In genomic region chr6:42378125-42378524, GRCh38 we compare ENCODE assay signal across 15 cellular contexts.
DNase-seq lines count a peak whose midpoint lies in the region; ATAC-seq, FAIRE-seq and TF ChIP-seq lines count a peak whose summit lies in the region.
"Had no signal": no experiment of that assay in that cellular context is flagged by ENCODE, and none has a peak within 500 bp of the region (broad histone marks: within the 10 kb centered on the region; RNA-seq: fewer than 3 reads in every experiment).

No MANE protein-coding gene starts in this region.

- H3K9me3 ChIP-seq in GM12878 (replicated peaks; ENCODE audit: control insufficient read depth, insufficient read depth, low read length), result no peaks in the 10 kb centered on the region
- H3K9me3 ChIP-seq: thoracic aorta had no signal

- no peak overlapping the region for H3K4me3 ChIP-seq in GM12878
- H3K4me3 ChIP-seq in GM23338, result no peak overlapping the region
- H3K4me3 ChIP-seq: PC-9, thoracic aorta had no signal

- in situ Hi-C loops in GM12878 (cut with MboI), result no loop called here

- WGBS in GM12878 (ENCODE audit: insufficient coverage, insufficient replicate concordance, low lambda C conversion rate, missing lambda C conversion rate), result 0% methylated on average over 5 of the region's 5 CpGs

- peaks cover 37% of the 10 kb centered on the region for H3K4me1 ChIP-seq in GM12878 (ENCODE audit: control insufficient read depth, insufficient read depth, low read length)
- H3K4me1 ChIP-seq in GM23338 (ENCODE audit: insufficient read depth), result peaks cover 8% of the 10 kb centered on the region

- H3K36me3 ChIP-seq in GM12878 (ENCODE audit: control insufficient read depth in 2 of 2, insufficient read depth in 2 of 2, low read length in 1 of 2), result no peaks in the 10 kb centered on the region; a peak in 1 of 4 replicates
- no peaks in the 10 kb centered on the region for H3K36me3 ChIP-seq in GM23338 (ENCODE audit: insufficient read depth)
- H3K36me3 ChIP-seq: thoracic aorta had no signal

- H3K27me3 ChIP-seq in GM12878 (replicated peaks in 1 of 2; ENCODE audit: control insufficient read depth in 2 of 2, insufficient read depth in 2 of 2, low read length in 1 of 2) (no peaks in the 10 kb centered on the region), GM23338 (ENCODE audit: insufficient read depth) (no peaks in the 10 kb centered on the region)

- no peak overlapping the region; the same call in 1 of the 2 replicates for H3K9ac ChIP-seq in GM12878 (ENCODE audit: control insufficient read depth, insufficient read depth, low read length)

- TF ChIP-seq POLR2A in GM12878 (IDR thresholded peaks at IDR 0.05; ENCODE audit: low read depth, low read length), result no peak

- no TSS peak for BruUV-seq in GM12878 (replicated peaks; lab: Mats Ljungman, UMichigan)

- H3K36me3 Mint-ChIP-seq in activated T-cell treated with anti-CD3 and anti-CD28 coated beads, Interleukin-2, amount 50 U/mL, for 4 hours (ENCODE audit: insufficient read depth), result peaks cover 2% of the 10 kb centered on the region
- no peaks in the 10 kb centered on the region; the same call in 2 of the 3 replicates for H3K36me3 Mint-ChIP-seq in GM23338 (ENCODE audit: low read depth)

- POLR2A ChIA-PET in GM12878 (lab: Charles Lee), result interaction anchor here (0.6 to 1.9 kb wide), 4 partner anchors 10 to 95 kb away, joined by 3 to 19 read pairs (median 3); no protein-coding TSS in a partner anchor

- SMC1A ChIA-PET in GM12878 (lab: Charles Lee; ENCODE audit: uncharacterized antibody, unreplicated experiment), result interaction anchor here (0.6 to 5.0 kb wide), 16 partner anchors 11 to 169 kb away, joined by 3 to 40 read pairs (median 3); no protein-coding TSS in a partner anchor

- intact Hi-C loops in GM12878 (cut with micrococcal nuclease; ENCODE audit: unreplicated experiment), result no loop called here

- FAIRE-seq in GM12878 (lab: Jason Lieb, UNC), result peak; percentile 78

- RAD21 ChIA-PET in GM12878 (lab: Charles Lee; ENCODE audit: unreplicated experiment), result interaction anchor here (0.7 to 2.5 kb wide), 9 partner anchors 11 to 169 kb away, joined by 3 to 27 read pairs (median 4); no protein-coding TSS in a partner anchor

- peak overlapping the region; percentile 56 for H3K4me3 Mint-ChIP-seq in activated T-cell treated with anti-CD3 and anti-CD28 coated beads, Interleukin-2, amount 50 U/mL, for 4 hours
- H3K4me3 Mint-ChIP-seq in GM23338, result no peak overlapping the region

- no peak for TF ChIP-seq EP300 in GM12878 (IDR thresholded peaks at IDR 0.05; ENCODE audit: borderline replicate concordance in 1 of 2, control insufficient read depth in 1 of 2, low read depth in 2 of 2, low read length in 2 of 2)

- H3K4me2 ChIP-seq in GM12878 (ENCODE audit: control insufficient read depth, insufficient read depth) (peak overlapping the region; percentile 54; the same call in 1 of the 2 replicates), GM23338 (no peak overlapping the region)
- H3K4me2 ChIP-seq: PC-9 had no signal

- CTCF ChIA-PET in GM12878 (lab: Yijun Ruan, JAX), result interaction anchor here (0.7 to 1.9 kb wide), 7 partner anchors 11 to 1338 kb away, joined by 3 to 12 read pairs (median 5); no protein-coding TSS in a partner anchor

- no peak overlapping the region; the same call in none of the 2 replicates for H2AFZ ChIP-seq in GM12878 (ENCODE audit: control insufficient read depth, low read depth, low read length)
- no peak overlapping the region for H2AFZ ChIP-seq in GM23338
- H2AFZ ChIP-seq: PC-9 had no signal

- DNase-seq in activated T-cell treated with anti-CD3 and anti-CD28 coated beads, Interleukin-2, amount 50 U/mL, for 4 hours, result no peak
- no peak for DNase-seq in activated T-cell treated with anti-CD3 and anti-CD28 coated beads, Interleukin-2, amount 50 U/mL, for 1 hour
- DNase-seq in OCI-M1 (lab: John Stamatoyannopoulos, UW), result peak; percentile 44
- no peak for DNase-seq in GM12878 (ENCODE audit: low read depth, low spot score)
- DNase-seq in stimulated activated naive CD4-positive, alpha-beta T cell treated with Interleukin-2 at 50 U/mL for 16 hours (lab: John Stamatoyannopoulos, UW), result peak; percentile 9
- no peak for DNase-seq in SHP77 (lab: John Stamatoyannopoulos, UW)
- DNase-seq in NCI-H2081 treated with DMSO at 0.1 percent for 48 hours (lab: John Stamatoyannopoulos, UW), result no peak
- DNase-seq in GM23338 (ENCODE audit: low spot score), result no peak
- DNase-seq: activated CD8-positive, alpha-beta memory T cell treated with anti-CD3 and anti-CD28 coated beads for 24 hours; aorta; dermis blood vessel endothelial cell; NCI-H1417 treated with DMSO at 0.1 percent for 48 hours; NCI-H446 treated with DMSO at 0.1 percent for 48 hours; PC-9 had no signal

- TF ChIP-seq CTCF in GM12878 (IDR thresholded peaks at IDR 0.05 in 2 of 3, conservative IDR thresholded peaks at IDR 0.05 in 1 of 3; ENCODE audit: control insufficient read depth in 2 of 3, extremely low read depth in 1 of 3, insufficient read depth in 1 of 3, low read depth in 3 of 3, low read length in 3 of 3) (no peak), GM23338 (conservative IDR thresholded peaks at IDR 0.05; ENCODE audit: low read depth in 2 of 2) (no peak)

- no peaks in the 10 kb centered on the region for H3F3A ChIP-seq in GM23338 (replicated peaks; ENCODE audit: low read depth)

- TF ChIP-seq RAD21 in GM12878 (IDR thresholded peaks at IDR 0.05; ENCODE audit: insufficient read depth, low read depth, low read length), result no peak

- peak; percentile 85 to 87 for ATAC-seq in activated T-cell treated with anti-CD3 and anti-CD28 coated beads, Interleukin-2, amount 50 U/mL, for 4 hours
- ATAC-seq in GM12878 (peak; percentile 78), GM23338 (no peak)

- H3K79me2 ChIP-seq in GM12878 (ENCODE audit: control insufficient read depth, insufficient read depth, low read length) (peaks cover 5% of the 10 kb centered on the region), GM23338 (replicated peaks; ENCODE audit: insufficient read depth) (peaks cover 82% of the 10 kb centered on the region)

- no peaks in the 10 kb centered on the region for H3K27me3 Mint-ChIP-seq in activated T-cell treated with anti-CD3 and anti-CD28 coated beads, Interleukin-2, amount 50 U/mL, for 4 hours (ENCODE audit: low read depth)
- peaks cover 6% of the 10 kb centered on the region for H3K27me3 Mint-ChIP-seq in GM23338 (ENCODE audit: insufficient read depth, low read depth, poor library complexity)

- no peaks in the 10 kb centered on the region for H3K9me3 Mint-ChIP-seq in activated T-cell treated with anti-CD3 and anti-CD28 coated beads, Interleukin-2, amount 50 U/mL, for 4 hours
- no peaks in the 10 kb centered on the region for H3K9me3 Mint-ChIP-seq in GM23338

- no peaks in the 10 kb centered on the region for H3K9me2 ChIP-seq in GM23338 (ENCODE audit: insufficient read depth)

- H4K20me1 ChIP-seq in GM12878 (ENCODE audit: control insufficient read depth, insufficient read depth) (no peaks in the 10 kb centered on the region), GM23338 (replicated peaks; ENCODE audit: insufficient read depth) (peaks cover 30% of the 10 kb centered on the region)

- H3K4me1 Mint-ChIP-seq in activated T-cell treated with anti-CD3 and anti-CD28 coated beads, Interleukin-2, amount 50 U/mL, for 4 hours (ENCODE audit: low read depth), result peaks cover 55% of the 10 kb centered on the region
- H3K4me1 Mint-ChIP-seq in GM23338, result peaks cover 14% of the 10 kb centered on the region

- no peak overlapping the region for H3K27ac Mint-ChIP-seq in GM23338

- H3K27ac ChIP-seq in GM12878 (ENCODE audit: control insufficient read depth, insufficient read depth) (peak overlapping the region; percentile 56), GM23338 (ENCODE audit: low read depth) (no peak overlapping the region)
- H3K27ac ChIP-seq: PC-9, thoracic aorta had no signal

TF ChIP-seq in GM12878, 131 proteins besides CTCF, POLR2A, EP300 and RAD21:
- TF ChIP-seq, protein P1, sequence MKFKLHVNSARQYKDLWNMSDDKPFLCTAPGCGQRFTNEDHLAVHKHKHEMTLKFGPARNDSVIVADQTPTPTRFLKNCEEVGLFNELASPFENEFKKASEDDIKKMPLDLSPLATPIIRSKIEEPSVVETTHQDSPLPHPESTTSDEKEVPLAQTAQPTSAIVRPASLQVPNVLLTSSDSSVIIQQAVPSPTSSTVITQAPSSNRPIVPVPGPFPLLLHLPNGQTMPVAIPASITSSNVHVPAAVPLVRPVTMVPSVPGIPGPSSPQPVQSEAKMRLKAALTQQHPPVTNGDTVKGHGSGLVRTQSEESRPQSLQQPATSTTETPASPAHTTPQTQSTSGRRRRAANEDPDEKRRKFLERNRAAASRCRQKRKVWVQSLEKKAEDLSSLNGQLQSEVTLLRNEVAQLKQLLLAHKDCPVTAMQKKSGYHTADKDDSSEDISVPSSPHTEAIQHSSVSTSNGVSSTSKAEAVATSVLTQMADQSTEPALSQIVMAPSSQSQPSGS (IDR thresholded peaks at IDR 0.05; ENCODE audit: low read length), result no peak
- peak; percentile 8; the same call in 1 of the 2 replicates for TF ChIP-seq RUNX3 (IDR thresholded peaks at IDR 0.05; ENCODE audit: low read length)
- peak; percentile 71; the same call in 1 of the 2 replicates for TF ChIP-seq ZNF384 (IDR thresholded peaks at IDR 0.05; ENCODE audit: borderline replicate concordance, low read depth, low read length)
TF ChIP-seq in GM12878: peak in this region for 2.

TF ChIP-seq in GM23338, 12 proteins besides CTCF, POLR2A, EP300 and RAD21 (continues in another document):
- no peak for TF ChIP-seq STAT1 (IDR thresholded peaks at IDR 0.05; ENCODE audit: unreplicated experiment)
- TF ChIP-seq, protein P2, sequence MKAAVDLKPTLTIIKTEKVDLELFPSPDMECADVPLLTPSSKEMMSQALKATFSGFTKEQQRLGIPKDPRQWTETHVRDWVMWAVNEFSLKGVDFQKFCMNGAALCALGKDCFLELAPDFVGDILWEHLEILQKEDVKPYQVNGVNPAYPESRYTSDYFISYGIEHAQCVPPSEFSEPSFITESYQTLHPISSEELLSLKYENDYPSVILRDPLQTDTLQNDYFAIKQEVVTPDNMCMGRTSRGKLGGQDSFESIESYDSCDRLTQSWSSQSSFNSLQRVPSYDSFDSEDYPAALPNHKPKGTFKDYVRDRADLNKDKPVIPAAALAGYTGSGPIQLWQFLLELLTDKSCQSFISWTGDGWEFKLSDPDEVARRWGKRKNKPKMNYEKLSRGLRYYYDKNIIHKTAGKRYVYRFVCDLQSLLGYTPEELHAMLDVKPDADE (IDR thresholded peaks at IDR 0.05), result no peak
- TF ChIP-seq JUNB (IDR thresholded peaks at IDR 0.05; ENCODE audit: unreplicated experiment), result no peak
- TF ChIP-seq ZNF331 (CRISPR knock-in tag; IDR thresholded peaks at IDR 0.05; ENCODE audit: low read depth), result no peak
- TF ChIP-seq EZH2 (IDR thresholded peaks at IDR 0.05; ENCODE audit: low read depth, unreplicated experiment), result no peak
- TF ChIP-seq EZH2phosphoT487 (IDR thresholded peaks at IDR 0.05; ENCODE audit: unreplicated experiment), result no peak
- TF ChIP-seq ZNF114 (CRISPR knock-in tag; IDR thresholded peaks at IDR 0.05), result no peak

Comparison
In these comparisons a context has a peak if more than half of its experiments do, and no peak if none do; other contexts are left out.
1. DNase-seq: peak in OCI-M1 (single experiment) and stimulated activated naive CD4-positive, alpha-beta T cell treated with Interleukin-2 at 50 U/mL for 16 hours (single experiment); none in activated T-cell treated with anti-CD3 and anti-CD28 coated beads, Interleukin-2, amount 50 U/mL, for 4 hours (single experiment), activated T-cell treated with anti-CD3 and anti-CD28 coated beads, Interleukin-2, amount 50 U/mL, for 1 hour (single experiment), GM12878 (single experiment), SHP77 (0 of 2), NCI-H2081 treated with DMSO at 0.1 percent for 48 hours (single experiment) and GM23338 (single experiment).